10 cellular contexts compared by ENCODE assay signal in genomic region chr2:226185613-226186211, GRCh38.
A peak's percentile ranks its signal among the peaks of the same experiment; 100 is the strongest.
DNase-seq lines count a peak whose midpoint lies in the region; ATAC-seq and TF ChIP-seq lines count a peak whose summit lies in the region.
"Had no signal": no experiment of that assay in that cellular context is flagged by ENCODE, and none has a peak within 500 bp of the region (broad histone marks: within the 10 kb centered on the region; RNA-seq: fewer than 3 reads in every experiment).

No MANE protein-coding gene starts in this region.

- TF ChIP-seq CTCF in HFFc6 (IDR thresholded peaks at IDR 0.05): no peak; the same call in 1 of the 2 replicates

- H3K36me3 Mint-ChIP-seq in HFFc6 (ENCODE audit: low read depth): peaks cover 33% of the 10 kb centered on the region
- H3K36me3 Mint-ChIP-seq in activated CD8-positive, alpha-beta T cell treated with anti-CD3 and anti-CD28 coated beads, Interleukin-2, amount 10 ng/mL, durations not matched to agents 7 days and 5 days (ENCODE audit: low read depth): no peaks in the 10 kb centered on the region

- POLR2A ChIA-PET in activated CD8-positive, alpha-beta T cell treated with anti-CD3 and anti-CD28 coated beads, Interleukin-2, amount 10 ng/mL, durations not matched to agents 7 days and 5 days (lab: Charles Lee): no interaction called here

- H3K27me3 Mint-ChIP-seq in HFFc6 (ENCODE audit: insufficient read depth): no peaks in the 10 kb centered on the region; the same call in 1 of the 2 replicates
- H3K27me3 Mint-ChIP-seq in activated CD8-positive, alpha-beta T cell treated with anti-CD3 and anti-CD28 coated beads, Interleukin-2, amount 10 ng/mL, durations not matched to agents 7 days and 5 days (ENCODE audit: low read depth): no peaks in the 10 kb centered on the region

- DNase-seq in HFFc6 (peak; percentile 98), SW480 (ENCODE audit: low spot score) (peak; percentile 16), hepatic stellate cell (ENCODE audit: low spot score) (peak; percentile 37), superior temporal gyrus (ENCODE audit: extremely low spot score) (peak; percentile 18), islet precursor cell (no peak)
- no peak for DNase-seq in activated CD8-positive, alpha-beta T cell treated with anti-CD3 and anti-CD28 coated beads, Interleukin-2, amount 10 ng/mL, durations not matched to agents 7 days and 5 days
- DNase-seq: activated CD4-positive, CD25-positive, alpha-beta regulatory T cell; anterior cingulate cortex; NCI-H2029 treated with DMSO at 0.1 percent for 48 hours had no signal

- H3K4me3 Mint-ChIP-seq in HFFc6: peak overlapping the region; percentile 87
- H3K4me3 Mint-ChIP-seq in activated CD8-positive, alpha-beta T cell treated with anti-CD3 and anti-CD28 coated beads, Interleukin-2, amount 10 ng/mL, durations not matched to agents 7 days and 5 days: no peak overlapping the region

- H3K9me3 Mint-ChIP-seq in HFFc6: peaks cover 26% of the 10 kb centered on the region
- H3K9me3 Mint-ChIP-seq in activated CD8-positive, alpha-beta T cell treated with anti-CD3 and anti-CD28 coated beads, Interleukin-2, amount 10 ng/mL, durations not matched to agents 7 days and 5 days (ENCODE audit: insufficient read depth): no peaks in the 10 kb centered on the region

- peak overlapping the region; percentile 94 for H3K27ac Mint-ChIP-seq in HFFc6
- no peak overlapping the region for H3K27ac Mint-ChIP-seq in activated CD8-positive, alpha-beta T cell treated with anti-CD3 and anti-CD28 coated beads, Interleukin-2, amount 10 ng/mL, durations not matched to agents 7 days and 5 days

- ATAC-seq in activated CD8-positive, alpha-beta T cell treated with anti-CD3 and anti-CD28 coated beads, Interleukin-2, amount 10 ng/mL, durations not matched to agents 7 days and 5 days: no peak
- ATAC-seq in HG02981 (IDR thresholded peaks at IDR 0.05; ENCODE audit: unreplicated experiment): no peak

- H3K4me1 Mint-ChIP-seq in HFFc6 (ENCODE audit: low read depth): peaks cover 83% of the 10 kb centered on the region
- H3K4me1 Mint-ChIP-seq in activated CD8-positive, alpha-beta T cell treated with anti-CD3 and anti-CD28 coated beads, Interleukin-2, amount 10 ng/mL, durations not matched to agents 7 days and 5 days (ENCODE audit: low read depth): no peaks in the 10 kb centered on the region

- CTCF ChIA-PET in activated CD8-positive, alpha-beta T cell treated with anti-CD3 and anti-CD28 coated beads, Interleukin-2, amount 10 ng/mL, durations not matched to agents 7 days and 5 days (lab: Charles Lee): no interaction called here

Comparison
In these comparisons a context has a peak if more than half of its experiments do, and no peak if none do; other contexts are left out.
1. DNase-seq: peak in HFFc6 (single experiment), SW480 (single experiment), hepatic stellate cell (single experiment) and superior temporal gyrus (single experiment); none in activated CD8-positive, alpha-beta T cell treated with anti-CD3 and anti-CD28 coated beads, Interleukin-2, amount 10 ng/mL, durations not matched to agents 7 days and 5 days (single experiment) and islet precursor cell (single experiment).